8 cellular contexts compared by ENCODE assay signal in genomic region chr6:144283781-144284473, GRCh38. TPM values are rescaled to one million over a fixed set of nuclear protein-coding genes. Genes with fewer than 3 reads are reported as not detected.
DNase-seq lines count a peak whose midpoint lies in the region; ATAC-seq and TF ChIP-seq lines count a peak whose summit lies in the region.

No MANE protein-coding gene starts in this region.

- H3K9ac ChIP-seq in mammary epithelial cell (ENCODE audit: insufficient read depth, low read length), result peak overlapping the region; percentile 67

- peak overlapping the region; percentile 71 for H3K4me3 ChIP-seq in Jurkat, Clone E6-1 (ENCODE audit: low read length)
- peak overlapping the region; percentile 79 to 95 (median 84) for H3K4me3 ChIP-seq in mammary epithelial cell (replicated peaks in 1 of 3; ENCODE audit: insufficient read depth in 1 of 3, low read depth in 2 of 3, low read length in 3 of 3)
- peak overlapping the region; percentile 92 for H3K4me3 ChIP-seq in mesodermal cell (ENCODE audit: extremely low read depth, insufficient read depth, low read length, poor library complexity, severe bottlenecking)
- H3K4me3 ChIP-seq in OCI-LY7 (ENCODE audit: low read depth, low read length, poor library complexity, severe bottlenecking), result no peak overlapping the region

- POLR2A ChIA-PET in OCI-LY7 (lab: Charles Lee), result no interaction called here

- BruUV-seq in mammary epithelial cell (replicated peaks; lab: Mats Ljungman, UMichigan) (TSS peak; percentile 5), OCI-LY7 (replicated peaks; lab: Mats Ljungman, UMichigan) (no TSS peak)

- no peaks in the 10 kb centered on the region for H3K9me2 ChIP-seq in OCI-LY7 (ENCODE audit: insufficient read depth, low read length)

- DNase-seq in AML-193 (lab: John Stamatoyannopoulos, UW), result peak; percentile 26 to 46
- DNase-seq in Jurkat, Clone E6-1 (ENCODE audit: low read depth, low spot score), result no peak
- peak; percentile 25 for DNase-seq in mammary epithelial cell
- no peak for DNase-seq in anterior cingulate cortex (lab: John Stamatoyannopoulos, UW)
- no peak for DNase-seq in retina
- no peak for DNase-seq in OCI-LY7 (ENCODE audit: low spot score)

- H3K4me2 ChIP-seq in mammary epithelial cell (ENCODE audit: insufficient read depth, low read depth, low read length) (peak overlapping the region; percentile 99), OCI-LY7 (ENCODE audit: low read length) (no peak overlapping the region)

- intact Hi-C loops in mammary epithelial cell (cut with micrococcal nuclease) (loop anchor here (1.0 to 2.0 kb wide), 4 partner anchors 20 to 179 kb away; no protein-coding TSS in a partner anchor), OCI-LY7 (cut with micrococcal nuclease; ENCODE audit: unreplicated experiment) (no loop called here)

- H2AFZ ChIP-seq in mammary epithelial cell (ENCODE audit: low read depth, low read length) (peak overlapping the region; percentile 80), OCI-LY7 (ENCODE audit: low read length) (no peak overlapping the region)

- CTCF ChIA-PET in mammary epithelial cell (lab: Charles Lee; ENCODE audit: low non-redundant PET), result interaction anchor here (0.7 kb wide), 1 partner anchor 71 kb away, joined by 5 read pairs; no protein-coding TSS in a partner anchor
- CTCF ChIA-PET in OCI-LY7 (lab: Charles Lee; ENCODE audit: unreplicated experiment), result no interaction called here

- no peaks in the 10 kb centered on the region for H3K36me3 ChIP-seq in mammary epithelial cell (ENCODE audit: insufficient read depth, low read length)
- peaks cover 4% of the 10 kb centered on the region for H3K36me3 ChIP-seq in mesodermal cell (ENCODE audit: control insufficient read depth, insufficient read depth, low read length)
- no peaks in the 10 kb centered on the region for H3K36me3 ChIP-seq in OCI-LY7 (ENCODE audit: insufficient read depth, low read length)

- peak overlapping the region; percentile 41 for H3K27ac ChIP-seq in mammary epithelial cell (ENCODE audit: insufficient read depth, low read depth, low read length)
- peak overlapping the region; percentile 94 for H3K27ac ChIP-seq in mesodermal cell (ENCODE audit: low read depth, low read length, severe bottlenecking)
- H3K27ac ChIP-seq in OCI-LY7 (ENCODE audit: low read depth, low read length, poor library complexity, severe bottlenecking), result no peak overlapping the region

- ATAC-seq in GM19463 (IDR thresholded peaks at IDR 0.05; ENCODE audit: unreplicated experiment), result no peak

- H4K20me1 ChIP-seq in mammary epithelial cell (ENCODE audit: insufficient read depth, low read length), result no peaks in the 10 kb centered on the region
- no peaks in the 10 kb centered on the region for H4K20me1 ChIP-seq in OCI-LY7 (ENCODE audit: insufficient read depth, low read length)

- H3K4me1 ChIP-seq in mammary epithelial cell (ENCODE audit: insufficient read depth, low read length) (peaks cover 14% of the 10 kb centered on the region), mesodermal cell (ENCODE audit: control insufficient read depth, insufficient read depth, low read length, poor library complexity, severe bottlenecking) (peaks cover 15% of the 10 kb centered on the region), OCI-LY7 (ENCODE audit: insufficient read depth, low read length, poor library complexity, severe bottlenecking) (no peaks in the 10 kb centered on the region)

- peaks cover 30% of the 10 kb centered on the region for H3K79me2 ChIP-seq in mammary epithelial cell (ENCODE audit: insufficient read depth, low read length)
- no peaks in the 10 kb centered on the region for H3K79me2 ChIP-seq in OCI-LY7 (ENCODE audit: insufficient read depth, low read depth, low read length)

- dilution Hi-C loops in mammary epithelial cell (cut with HindIII; ENCODE audit: low sequenced_read_pairs), result no loop called here

- 13% methylated on average over 13 of the region's 13 CpGs for WGBS in mammary epithelial cell (ENCODE audit: low coverage, missing lambda C conversion rate)
- 37 to 59% methylated on average over 5 of the region's 13 CpGs for WGBS in mesodermal cell (ENCODE audit: insufficient coverage in 2 of 2), 2 experiments

- in situ Hi-C loops in mammary epithelial cell (cut with MboI; ENCODE audit: low sequenced_read_pairs in 2 of 2), result loop anchor here in 1 of 2 donors (10.0 kb wide), 1 partner anchor 201 kb away; no protein-coding TSS in a partner anchor

- TF ChIP-seq CTCF in mammary epithelial cell (conservative IDR thresholded peaks at IDR 0.05 in 1 of 2, IDR thresholded peaks at IDR 0.05 in 1 of 2; ENCODE audit: extremely low read depth in 1 of 2, insufficient read depth in 1 of 2, low read depth in 1 of 2, low read length in 2 of 2), result peak in 1 of 2 donors; percentile 9
- no peak for TF ChIP-seq CTCF in OCI-LY7 (conservative IDR thresholded peaks at IDR 0.05; ENCODE audit: low read length)

- H3K27me3 ChIP-seq in mammary epithelial cell (ENCODE audit: insufficient read depth, low read length), result no peaks in the 10 kb centered on the region

- H3K9me3 ChIP-seq in mammary epithelial cell (replicated peaks; ENCODE audit: insufficient read depth, low read length) (no peaks in the 10 kb centered on the region), mesodermal cell (ENCODE audit: control insufficient read depth, low read length) (no peaks in the 10 kb centered on the region), OCI-LY7 (ENCODE audit: low read length) (no peaks in the 10 kb centered on the region)

RNA-seq across cellular contexts. Expression of gene UTRN, which starts 1.2 kb away (rescaled TPM):
- 18.1 TPM for polyA plus RNA-seq in Jurkat, Clone E6-1 (2012; ENCODE audit: insufficient read depth, insufficient read length)
- total RNA-seq in mammary epithelial cell (10 to 100 TPM; 36.8 to 44.9 TPM), OCI-LY7 (2022) (18.1 and 24.8 TPM in 2 replicates)
- polyA plus RNA-seq in mammary epithelial cell, result 10.0 TPM
- polyA minus RNA-seq in mammary epithelial cell, result 72.3 TPM
- 53.3 TPM for polyA plus RNA-seq in mesodermal cell (2013, experiment 1 of 2)
- polyA plus RNA-seq in mesodermal cell (2013, experiment 2 of 2), result 48.2 TPM
- 16.1 and 17.5 TPM in 2 replicates for total RNA-seq in OCI-LY7 (2014; rRNA removed; shearing (Covaris generic))

Comparison
In these comparisons a context has a peak if more than half of its experiments do, and no peak if none do; other contexts are left out.
1. DNase-seq: peak in AML-193 (2 of 2) and mammary epithelial cell (single experiment); none in Jurkat, Clone E6-1 (single experiment), anterior cingulate cortex (0 of 58), retina (single experiment) and OCI-LY7 (single experiment).